In the genomic region with DNA sequence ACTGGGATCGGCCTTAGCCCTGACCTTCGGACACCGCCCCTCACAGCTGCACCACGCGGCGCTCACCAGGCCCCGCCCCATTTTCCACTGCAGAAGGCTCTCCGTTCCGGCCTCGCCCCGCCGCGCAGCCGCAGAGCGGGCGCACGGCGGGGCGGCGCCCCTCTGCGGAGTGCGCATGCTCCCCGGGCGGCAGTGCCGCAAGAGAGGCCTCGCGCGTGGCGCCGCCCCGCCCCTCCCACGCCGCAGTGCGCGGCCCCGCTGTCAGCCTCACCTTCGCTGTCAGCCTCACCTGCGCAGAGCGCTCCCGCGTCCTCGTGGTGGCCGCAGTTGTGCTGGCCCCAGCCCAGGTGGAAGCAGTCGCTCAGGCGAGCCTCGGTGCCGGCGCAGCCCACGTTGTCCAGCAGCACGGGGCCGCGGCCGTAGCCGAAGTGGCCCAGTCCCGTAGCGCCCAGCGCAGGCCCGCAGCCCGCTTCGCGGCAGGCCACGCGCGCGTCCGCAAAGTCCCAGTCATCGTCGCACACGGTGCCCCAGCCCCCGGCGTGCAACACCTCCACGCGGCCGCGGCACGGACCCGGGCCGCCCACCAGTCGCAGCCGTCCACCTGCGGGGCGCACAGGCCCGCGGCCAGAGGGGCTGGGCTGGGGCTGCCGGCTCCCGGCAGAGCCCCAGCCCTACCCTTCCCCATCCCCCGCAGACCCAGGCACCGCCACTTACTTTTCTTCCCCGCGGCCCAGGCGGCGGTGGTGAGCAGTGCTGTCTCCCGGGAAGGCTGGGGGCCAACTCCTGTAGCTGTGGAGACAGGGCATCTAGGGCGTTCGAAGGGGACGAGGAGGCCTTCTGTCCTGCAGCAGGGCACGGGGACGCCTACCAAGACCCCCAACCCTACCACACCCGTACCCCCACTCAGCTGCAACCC, we compare ENCODE assay signal across 8 cellular contexts. TPM values are rescaled to one million over a fixed set of nuclear protein-coding genes. Genes with fewer than 3 reads are reported as not detected.
DNase-seq lines count a peak whose midpoint lies in the region; ATAC-seq and TF ChIP-seq lines count a peak whose summit lies in the region.

No MANE protein-coding gene starts in this region.

- no peak for TF ChIP-seq EP300 in gastroesophageal sphincter (IDR thresholded peaks at IDR 0.05)
- no peak for TF ChIP-seq EP300 in suprapubic skin (IDR thresholded peaks at IDR 0.05)

- peak; percentile 91 for TF ChIP-seq POLR2A in gastroesophageal sphincter (IDR thresholded peaks at IDR 0.05)
- peak in 1 of 2 donors; percentile 65 for TF ChIP-seq POLR2A in suprapubic skin (IDR thresholded peaks at IDR 0.05)

- whole genome bisulfite sequencing in gastroesophageal sphincter (ENCODE audit: low coverage in 1 of 2), 2 donors, result 0% methylated on average over 8 of the region's 99 CpGs; no CpG with 5 or more reads in 1 of the 2 donors
- 1% methylated on average over 31 of the region's 99 CpGs for WGBS in suprapubic skin

- H3K27me3 ChIP-seq in HAP-1 (ENCODE audit: low read depth) (no peaks in the 10 kb centered on the region), gastroesophageal sphincter (no peaks in the 10 kb centered on the region), suprapubic skin (no peaks in the 10 kb centered on the region)

- H3K27ac ChIP-seq in gastroesophageal sphincter, result peak overlapping the region; percentile 69 to 91 (median 90)
- peak overlapping the region; percentile 93 for H3K27ac ChIP-seq in suprapubic skin

- in situ Hi-C loops in HAP-1 (cut with MboI; ENCODE audit: low sequenced_read_pairs), result no loop called here

- DNase-seq in GF-D8 (lab: John Stamatoyannopoulos, UW) (peak; percentile 89), HAP-1 (ENCODE audit: low spot score in 2 of 2) (peak; percentile 89 to 97), M059J (ENCODE audit: low read depth) (peak; percentile 87), SHP77 treated with DMSO at 0.1 percent for 48 hours (lab: John Stamatoyannopoulos, UW) (peak; percentile 79), occipital lobe (lab: John Stamatoyannopoulos, UW) (peak; percentile 82), suprapubic skin (ENCODE audit: low spot score in 2 of 2) (peak; percentile 95)
- peak; percentile 61 to 92 (median 77) for DNase-seq in activated naive CD4-positive, alpha-beta T cell (lab: John Stamatoyannopoulos, UW)

- H3K9me3 ChIP-seq in HAP-1 (no peaks in the 10 kb centered on the region), gastroesophageal sphincter (no peaks in the 10 kb centered on the region), suprapubic skin (no peaks in the 10 kb centered on the region)

- H3K36me3 ChIP-seq in HAP-1 (replicated peaks) (no peaks in the 10 kb centered on the region), gastroesophageal sphincter (no peaks in the 10 kb centered on the region), suprapubic skin (no peaks in the 10 kb centered on the region)

- peak; percentile 94 for ATAC-seq in gastroesophageal sphincter

- H3K4me1 ChIP-seq in HAP-1 (peaks cover 46% of the 10 kb centered on the region), gastroesophageal sphincter (peaks cover 0 to 41% (median 8%) of the 10 kb centered on the region in 3 donors), suprapubic skin (peaks cover 35% of the 10 kb centered on the region)

- H3K4me3 ChIP-seq in HAP-1 (peak overlapping the region; percentile 33), gastroesophageal sphincter (peak overlapping the region; percentile 47 to 82), suprapubic skin (peak overlapping the region; percentile 82)

- TF ChIP-seq CTCF in gastroesophageal sphincter (IDR thresholded peaks at IDR 0.05) (peak in 3 of 4 experiments; percentile 7 to 18 (median 16)), suprapubic skin (IDR thresholded peaks at IDR 0.05) (no peak)

RNA-seq across cellular contexts. Expression of a gene that starts 16.1 kb away (rescaled TPM):
- total RNA-seq in M059J (2014; rRNA removed; shearing (Covaris generic)), result 0.39 and 0.44 TPM in 2 replicates
- total RNA-seq in gastroesophageal sphincter (1 to 10 TPM in 2 of 4 donors, under 1 TPM in 1, not detected in 1; 0.47 to 1.4 (median 1.1) TPM), occipital lobe (0.94 TPM), suprapubic skin (under 1 TPM in 2 of 4 donors, not detected in 2; 0.42 to 0.95 TPM)

RNA-seq across cellular contexts. Expression of a gene that starts 31.4 kb away (rescaled TPM):
- 1.9 and 3.6 TPM in 2 replicates for total RNA-seq in M059J (2014; rRNA removed; shearing (Covaris generic))
- total RNA-seq in gastroesophageal sphincter (1 to 10 TPM in 1 of 4 donors, under 1 TPM in 3; 0.20 to 4.7 (median 0.31) TPM), occipital lobe (1.4 TPM), suprapubic skin (10 to 100 TPM in 1 of 4 donors, 1 to 10 TPM in 3; 3.8 to 30.4 (median 8.6) TPM)

RNA-seq across cellular contexts. Expression of a gene that starts 34.6 kb away (rescaled TPM):
- total RNA-seq in M059J (2014; rRNA removed; shearing (Covaris generic)), result 131 and 133 TPM in 2 replicates
- total RNA-seq in gastroesophageal sphincter (10 to 100 TPM; 49.8 to 86.2 (median 70.3) TPM), occipital lobe (387 TPM), suprapubic skin (10 to 100 TPM; 47.4 to 67.6 (median 65.8) TPM)

Comparison
In these comparisons a context has a peak if more than half of its experiments do, and no peak if none do; other contexts are left out.
1. Peak in every context shown above with its lines: DNase-seq, ATAC-seq, H3K4me3 ChIP-seq and H3K27ac ChIP-seq.
2. CTCF ChIP-seq: peak in gastroesophageal sphincter (3 of 4); none in suprapubic skin (0 of 2).